6 cellular contexts compared by ENCODE assay signal in the genomic region with DNA sequence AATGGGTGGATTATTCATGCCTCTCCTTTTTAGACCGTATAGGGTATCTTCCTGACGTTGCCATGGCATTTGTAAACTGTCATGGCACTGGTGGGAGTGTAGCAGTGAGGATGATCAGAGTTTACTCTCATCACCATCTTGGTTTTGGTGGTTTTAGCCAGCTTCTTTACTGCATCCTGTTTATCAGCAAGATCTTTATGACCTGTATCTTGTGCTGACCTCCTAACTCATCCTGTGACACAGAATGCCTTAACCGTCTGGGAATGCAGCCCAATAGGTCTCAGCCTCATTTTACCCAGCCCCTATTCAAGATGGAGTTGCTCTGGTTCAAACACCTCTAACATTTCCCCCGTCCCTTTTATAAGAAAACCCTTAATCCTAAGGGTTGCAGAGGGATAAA. TPM values are rescaled to one million over a fixed set of nuclear protein-coding genes. Genes with fewer than 3 reads are reported as not detected.
"Had no signal": no experiment of that assay in that cellular context is flagged by ENCODE, and none has a peak within 500 bp of the region (broad histone marks: within the 10 kb centered on the region; RNA-seq: fewer than 3 reads in every experiment).

No MANE protein-coding gene starts in this region.

RNA-seq across cellular contexts. Expression of gene LRTM1, which starts 50.1 kb away (rescaled TPM):
- total RNA-seq: HepG2, HT-29, HT1080, IMR-90, K562 had no signal
- polyA plus RNA-seq: HepG2, IgD-negative memory B cell, IMR-90, K562 had no signal
